ENCODE assay signal across 1 cellular context in the genomic region with DNA sequence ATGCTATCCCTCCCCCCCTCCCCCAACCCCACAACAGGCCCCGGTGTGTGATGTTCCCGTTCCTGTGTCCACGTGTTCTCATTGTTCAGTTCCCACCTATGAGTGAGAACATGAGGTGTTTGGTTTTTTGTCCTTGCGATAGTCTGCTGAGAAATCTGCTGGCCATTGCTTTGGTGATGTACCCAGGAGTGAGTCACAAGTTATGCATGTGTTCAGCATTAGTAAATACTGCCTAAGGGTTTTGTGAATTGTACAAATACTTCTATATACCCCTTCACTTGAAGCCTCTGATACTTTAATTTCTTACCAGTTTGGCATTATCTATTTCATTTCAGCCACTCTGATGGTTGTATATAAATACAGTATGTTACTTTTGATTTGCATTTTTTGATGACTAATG.
TF ChIP-seq lines count a peak whose summit lies in the region.

No MANE protein-coding gene starts in this region.

TF ChIP-seq in A549, 52 proteins besides CTCF, POLR2A, EP300 and RAD21 (continued from another document):
- TF ChIP-seq, protein P1, sequence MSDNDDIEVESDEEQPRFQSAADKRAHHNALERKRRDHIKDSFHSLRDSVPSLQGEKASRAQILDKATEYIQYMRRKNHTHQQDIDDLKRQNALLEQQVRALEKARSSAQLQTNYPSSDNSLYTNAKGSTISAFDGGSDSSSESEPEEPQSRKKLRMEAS (IDR thresholded peaks at IDR 0.05), result peak; percentile 49; the same call in 1 of the 2 replicates
- TF ChIP-seq EHF (CRISPR knock-in tag; IDR thresholded peaks at IDR 0.05) (no peak), POLR2AphosphoS2 (conservative IDR thresholded peaks at IDR 0.05; ENCODE audit: low read length) (no peak), CHD4 (IDR thresholded peaks at IDR 0.05; ENCODE audit: borderline replicate concordance) (no peak), FOSB (CRISPR knock-in tag; IDR thresholded peaks at IDR 0.05) (no peak), HOXA7 (CRISPR knock-in tag; IDR thresholded peaks at IDR 0.05) (no peak), NPAS2 (CRISPR knock-in tag; IDR thresholded peaks at IDR 0.05; ENCODE audit: borderline replicate concordance) (no peak), GATA3 (IDR thresholded peaks at IDR 0.05; ENCODE audit: borderline replicate concordance) (no peak), SMC3 (IDR thresholded peaks at IDR 0.05) (no peak), JUN (IDR thresholded peaks at IDR 0.05) (no peak), NR3C1 (IDR thresholded peaks at IDR 0.05) (no peak), KDM5A (IDR thresholded peaks at IDR 0.05) (no peak), NFE2L2 (conservative IDR thresholded peaks at IDR 0.05; ENCODE audit: low read length) (no peak), TFCP2L1 (CRISPR knock-in tag; IDR thresholded peaks at IDR 0.05) (no peak), HOXB13 (CRISPR knock-in tag; IDR thresholded peaks at IDR 0.05; ENCODE audit: low read depth) (no peak), ZSCAN20 (CRISPR knock-in tag; IDR thresholded peaks at IDR 0.05) (no peak), FOSL2 (IDR thresholded peaks at IDR 0.05) (0 out of 2 replicates have a peak, but pooled peaks have one; percentile 10), FOSL2 (CRISPR knock-in tag; IDR thresholded peaks at IDR 0.05) (peak; percentile 75), ZC3H11A (IDR thresholded peaks at IDR 0.05) (no peak)
- TF ChIP-seq, protein P2, sequence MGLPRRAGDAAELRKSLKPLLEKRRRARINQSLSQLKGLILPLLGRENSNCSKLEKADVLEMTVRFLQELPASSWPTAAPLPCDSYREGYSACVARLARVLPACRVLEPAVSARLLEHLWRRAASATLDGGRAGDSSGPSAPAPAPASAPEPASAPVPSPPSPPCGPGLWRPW (IDR thresholded peaks at IDR 0.05), result no peak
- TF ChIP-seq, protein P3, sequence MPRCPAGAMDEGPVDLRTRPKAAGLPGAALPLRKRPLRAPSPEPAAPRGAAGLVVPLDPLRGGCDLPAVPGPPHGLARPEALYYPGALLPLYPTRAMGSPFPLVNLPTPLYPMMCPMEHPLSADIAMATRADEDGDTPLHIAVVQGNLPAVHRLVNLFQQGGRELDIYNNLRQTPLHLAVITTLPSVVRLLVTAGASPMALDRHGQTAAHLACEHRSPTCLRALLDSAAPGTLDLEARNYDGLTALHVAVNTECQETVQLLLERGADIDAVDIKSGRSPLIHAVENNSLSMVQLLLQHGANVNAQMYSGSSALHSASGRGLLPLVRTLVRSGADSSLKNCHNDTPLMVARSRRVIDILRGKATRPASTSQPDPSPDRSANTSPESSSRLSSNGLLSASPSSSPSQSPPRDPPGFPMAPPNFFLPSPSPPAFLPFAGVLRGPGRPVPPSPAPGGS (IDR thresholded peaks at IDR 0.05), result no peak
- TF ChIP-seq, protein P4, sequence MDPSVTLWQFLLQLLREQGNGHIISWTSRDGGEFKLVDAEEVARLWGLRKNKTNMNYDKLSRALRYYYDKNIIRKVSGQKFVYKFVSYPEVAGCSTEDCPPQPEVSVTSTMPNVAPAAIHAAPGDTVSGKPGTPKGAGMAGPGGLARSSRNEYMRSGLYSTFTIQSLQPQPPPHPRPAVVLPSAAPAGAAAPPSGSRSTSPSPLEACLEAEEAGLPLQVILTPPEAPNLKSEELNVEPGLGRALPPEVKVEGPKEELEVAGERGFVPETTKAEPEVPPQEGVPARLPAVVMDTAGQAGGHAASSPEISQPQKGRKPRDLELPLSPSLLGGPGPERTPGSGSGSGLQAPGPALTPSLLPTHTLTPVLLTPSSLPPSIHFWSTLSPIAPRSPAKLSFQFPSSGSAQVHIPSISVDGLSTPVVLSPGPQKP (IDR thresholded peaks at IDR 0.05; ENCODE audit: low read depth, low read length), result no peak
- TF ChIP-seq, protein P5, sequence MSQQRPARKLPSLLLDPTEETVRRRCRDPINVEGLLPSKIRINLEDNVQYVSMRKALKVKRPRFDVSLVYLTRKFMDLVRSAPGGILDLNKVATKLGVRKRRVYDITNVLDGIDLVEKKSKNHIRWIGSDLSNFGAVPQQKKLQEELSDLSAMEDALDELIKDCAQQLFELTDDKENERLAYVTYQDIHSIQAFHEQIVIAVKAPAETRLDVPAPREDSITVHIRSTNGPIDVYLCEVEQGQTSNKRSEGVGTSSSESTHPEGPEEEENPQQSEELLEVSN (IDR thresholded peaks at IDR 0.05; ENCODE audit: borderline replicate concordance, low read depth), result peak; percentile 34; the same call in 1 of the 2 replicates
- TF ChIP-seq, protein P6, sequence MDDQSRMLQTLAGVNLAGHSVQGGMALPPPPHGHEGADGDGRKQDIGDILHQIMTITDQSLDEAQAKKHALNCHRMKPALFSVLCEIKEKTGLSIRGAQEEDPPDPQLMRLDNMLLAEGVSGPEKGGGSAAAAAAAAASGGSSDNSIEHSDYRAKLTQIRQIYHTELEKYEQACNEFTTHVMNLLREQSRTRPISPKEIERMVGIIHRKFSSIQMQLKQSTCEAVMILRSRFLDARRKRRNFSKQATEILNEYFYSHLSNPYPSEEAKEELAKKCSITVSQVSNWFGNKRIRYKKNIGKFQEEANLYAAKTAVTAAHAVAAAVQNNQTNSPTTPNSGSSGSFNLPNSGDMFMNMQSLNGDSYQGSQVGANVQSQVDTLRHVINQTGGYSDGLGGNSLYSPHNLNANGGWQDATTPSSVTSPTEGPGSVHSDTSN (IDR thresholded peaks at IDR 0.05), result no peak
